Comparison of ENCODE assay signal across 23 cellular contexts in genomic region chr7:36006656-36007229, GRCh38.
"Had no signal": no experiment of that assay in that cellular context is flagged by ENCODE, and none has a peak within 500 bp of the region (broad histone marks: within the 10 kb centered on the region; RNA-seq: fewer than 3 reads in every experiment).

No MANE protein-coding gene starts in this region.

- H3K4me1 Mint-ChIP-seq: naive B cell had no signal

- H3K27me3 ChIP-seq: breast epithelium, dorsolateral prefrontal cortex, tibial nerve had no signal

- H3K27ac ChIP-seq: breast epithelium, dorsolateral prefrontal cortex, tibial nerve had no signal

- H3K4me1 ChIP-seq: breast epithelium, tibial nerve had no signal

- H3K4me3 Mint-ChIP-seq: activated CD4-positive, alpha-beta T cell treated with anti-CD3 and anti-CD28 coated beads for 36 hours; activated CD8-positive, alpha-beta T cell treated with anti-CD3 and anti-CD28 coated beads, Interleukin-2, amount 10 ng/mL, durations not matched to agents 7 days and 5 days; naive B cell; T-helper 2 cell treated with Interferon-gamma antibody and Interleukin-4, amounts not matched to agents 5 μg/mL and 100 μg/mL, for 36 hours had no signal

- ATAC-seq: activated CD4-positive, alpha-beta T cell treated with anti-CD3 and anti-CD28 coated beads for 36 hours; activated CD8-positive, alpha-beta T cell treated with anti-CD3 and anti-CD28 coated beads, Interleukin-2, amount 10 ng/mL, durations not matched to agents 7 days and 5 days; left cardiac atrium; left ventricle myocardium superior; right cardiac atrium had no signal

- H3K9me3 ChIP-seq: breast epithelium, tibial nerve had no signal

- H3K36me3 ChIP-seq: breast epithelium, tibial nerve had no signal

- H3K9me3 Mint-ChIP-seq: T-helper 2 cell treated with Interferon-gamma antibody and Interleukin-4, amounts not matched to agents 5 μg/mL and 100 μg/mL, for 36 hours had no signal

- DNase-seq: activated CD4-positive, alpha-beta T cell treated with anti-CD3 and anti-CD28 coated beads for 36 hours; activated CD4-positive, CD25-positive, alpha-beta regulatory T cell; activated CD8-positive, alpha-beta T cell treated with anti-CD3 and anti-CD28 coated beads, Interleukin-2, amount 10 ng/mL, durations not matched to agents 7 days and 5 days; activated effector memory CD4-positive, alpha-beta T cell treated with anti-CD3 and anti-CD28 coated beads, Interleukin-2, amount 50 U/mL, for 16 hours; activated naive CD4-positive, alpha-beta T cell treated with anti-CD3 and anti-CD28 coated beads, Interleukin-2, amount 50 U/mL, for 16 hours; central memory CD4-positive, alpha-beta T cell; dorsolateral prefrontal cortex; effector memory CD4-positive, alpha-beta T cell; erythroblast; foreskin fibroblast; head of caudate nucleus; hippocampal formation; left cardiac atrium; left ventricle myocardium superior; naive B cell; nucleus accumbens; right cardiac atrium; stimulated activated CD4-positive, alpha-beta T cell treated with anti-CD3 and anti-CD28 coated beads, Interleukin-2, amount 100 ng/mL, for 48 hours; stimulated activated naive CD4-positive, alpha-beta T cell treated with Interleukin-2 at 50 U/mL for 16 hours; T-helper 1 cell had no signal

- H3K27ac Mint-ChIP-seq: activated CD4-positive, alpha-beta T cell treated with anti-CD3 and anti-CD28 coated beads for 36 hours; activated CD8-positive, alpha-beta T cell treated with anti-CD3 and anti-CD28 coated beads, Interleukin-2, amount 10 ng/mL, durations not matched to agents 7 days and 5 days; T-helper 2 cell treated with Interferon-gamma antibody and Interleukin-4, amounts not matched to agents 5 μg/mL and 100 μg/mL, for 36 hours had no signal

- H3K36me3 Mint-ChIP-seq: naive B cell had no signal

- H3K4me3 ChIP-seq: breast epithelium, dorsolateral prefrontal cortex, tibial nerve had no signal

- H3K27me3 Mint-ChIP-seq: activated CD4-positive, alpha-beta T cell treated with anti-CD3 and anti-CD28 coated beads for 36 hours had no signal
